In the genomic region with DNA sequence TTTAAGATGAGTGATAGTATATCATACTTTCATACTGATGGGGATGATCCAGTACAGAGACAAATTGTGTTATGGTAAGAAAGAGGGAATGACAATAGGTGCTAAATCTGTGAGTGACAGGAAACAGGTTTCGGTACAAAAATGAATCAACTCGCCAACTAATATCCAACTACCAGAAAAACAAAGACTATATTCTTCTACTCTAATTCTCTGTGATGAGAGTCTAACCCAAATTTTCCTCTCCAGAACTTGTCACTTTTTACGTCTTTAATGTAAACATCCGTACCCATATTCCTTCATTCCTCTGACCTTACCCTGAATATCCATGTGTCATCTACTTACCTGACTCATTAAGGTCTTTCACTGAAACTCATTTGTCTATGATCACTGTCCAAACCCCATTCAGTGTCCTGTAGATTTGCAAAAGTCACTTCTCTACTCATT, we compare ENCODE assay signal across 30 cellular contexts. TPM values are rescaled to one million over a fixed set of nuclear protein-coding genes. Genes with fewer than 3 reads are reported as not detected.
DNase-seq lines count a peak whose midpoint lies in the region; ATAC-seq, FAIRE-seq and TF ChIP-seq lines count a peak whose summit lies in the region.
"Had no signal": no experiment of that assay in that cellular context is flagged by ENCODE, and none has a peak within 500 bp of the region (broad histone marks: within the 10 kb centered on the region; RNA-seq: fewer than 3 reads in every experiment).

No MANE protein-coding gene starts in this region.

- H3K4me2 ChIP-seq in trophoblast cell (ENCODE audit: low read length): no peak overlapping the region

- H3K9me3 ChIP-seq in trophoblast cell (ENCODE audit: insufficient read depth, low read depth, low read length): no peaks in the 10 kb centered on the region
- H3K9me3 ChIP-seq: suprapubic skin had no signal

- no peak for DNase-seq in activated CD4-positive, alpha-beta T cell treated with anti-CD3 and anti-CD28 coated beads for 36 hours
- no peak for DNase-seq in activated CD4-positive, alpha-beta T cell treated with anti-CD3 and anti-CD28 coated beads, Interleukin-2, amount 10 ng/mL, durations not matched to agents 7 days and 5 days
- DNase-seq in natural killer cell treated with Interleukin-12 subunit alpha and Interleukin-12 subunit beta and Interleukin-15 and Interleukin-18, amount 100 ng/mL, for 72 hours (ENCODE audit: low spot score): no peak
- no peak for DNase-seq in natural killer cell
- peak; percentile 36 for DNase-seq in bronchial epithelial cell (ENCODE audit: low read depth)
- no peak for DNase-seq in stimulated activated naive CD8-positive, alpha-beta T cell treated with anti-CD3 and anti-CD28 coated beads, Interleukin-15, amount 100 ng/mL, for 72 hours
- no peak for DNase-seq in trophoblast cell
- DNase-seq: 8988T; AML-193; DMS153; H7; left colon; mesendoderm; MV-4-11; naive B cell; NCI-H1694; NCI-H2171; NCI-H510A treated with DMSO at 0.1 percent for 48 hours; NK-92 treated with Interleukin-12 subunit alpha and Interleukin-12 subunit beta, amount 100 ng/mL, for 24 hours; occipital lobe; stimulated activated CD4-positive, alpha-beta T cell treated with anti-CD3 and anti-CD28 coated beads, Interleukin-2, amount 100 ng/mL, for 24 hours had no signal

- H3K9ac ChIP-seq in trophoblast cell (ENCODE audit: low read length): no peak overlapping the region

- no peaks in the 10 kb centered on the region for H3K9me3 Mint-ChIP-seq in activated CD4-positive, alpha-beta T cell treated with anti-CD3 and anti-CD28 coated beads for 36 hours (ENCODE audit: low read depth)
- H3K9me3 Mint-ChIP-seq in activated CD4-positive, alpha-beta T cell treated with anti-CD3 and anti-CD28 coated beads, Interleukin-2, amount 10 ng/mL, durations not matched to agents 7 days and 5 days: no peaks in the 10 kb centered on the region
- no peaks in the 10 kb centered on the region for H3K9me3 Mint-ChIP-seq in natural killer cell treated with Interleukin-12 subunit alpha and Interleukin-12 subunit beta and Interleukin-15 and Interleukin-18, amount 100 ng/mL, for 72 hours
- H3K9me3 Mint-ChIP-seq in natural killer cell: no peaks in the 10 kb centered on the region
- no peaks in the 10 kb centered on the region for H3K9me3 Mint-ChIP-seq in stimulated activated naive CD8-positive, alpha-beta T cell treated with anti-CD3 and anti-CD28 coated beads, Interleukin-15, amount 100 ng/mL, for 72 hours
- H3K9me3 Mint-ChIP-seq: activated naive CD4-positive, alpha-beta T cell treated with anti-CD3 and anti-CD28 coated beads, Interleukin-2, amount 50 U/mL, for 24 hours had no signal

- H2BK5ac ChIP-seq in trophoblast cell (ENCODE audit: low read depth, low read length, poor library complexity): no peak overlapping the region

- H2BK12ac ChIP-seq in trophoblast cell (ENCODE audit: low read length): no peak overlapping the region

- no peak overlapping the region for H3K4me3 ChIP-seq in bronchial epithelial cell (ENCODE audit: low read depth, low read length)
- no peak overlapping the region for H3K4me3 ChIP-seq in trophoblast cell (ENCODE audit: low read depth, low read length)
- H3K4me3 ChIP-seq: SK-N-MC, skin epidermis, suprapubic skin had no signal

- H3K79me1 ChIP-seq in trophoblast cell (ENCODE audit: low read length): no peaks in the 10 kb centered on the region

- no peak overlapping the region for H2BK120ac ChIP-seq in trophoblast cell (ENCODE audit: insufficient read depth, low read length, poor library complexity)

- H3K4me1 Mint-ChIP-seq in activated CD4-positive, alpha-beta T cell treated with anti-CD3 and anti-CD28 coated beads for 36 hours: peaks cover 47% of the 10 kb centered on the region
- peaks cover 21% of the 10 kb centered on the region for H3K4me1 Mint-ChIP-seq in activated CD4-positive, alpha-beta T cell treated with anti-CD3 and anti-CD28 coated beads, Interleukin-2, amount 10 ng/mL, durations not matched to agents 7 days and 5 days
- H3K4me1 Mint-ChIP-seq in natural killer cell treated with Interleukin-12 subunit alpha and Interleukin-12 subunit beta and Interleukin-15 and Interleukin-18, amount 100 ng/mL, for 72 hours (ENCODE audit: low read depth in 2 of 2): peaks cover 31 to 40% of the 10 kb centered on the region in 2 donors
- H3K4me1 Mint-ChIP-seq in natural killer cell: peaks cover 36 to 61% of the 10 kb centered on the region in 2 donors
- peaks cover 71% of the 10 kb centered on the region for H3K4me1 Mint-ChIP-seq in stimulated activated naive CD8-positive, alpha-beta T cell treated with anti-CD3 and anti-CD28 coated beads, Interleukin-15, amount 100 ng/mL, for 72 hours

- H4K12ac ChIP-seq in trophoblast cell (ENCODE audit: low read depth, low read length): no peak overlapping the region

- H3K27me3 ChIP-seq in bronchial epithelial cell (ENCODE audit: control insufficient read depth, insufficient read depth, low read length) (no peaks in the 10 kb centered on the region), trophoblast cell (ENCODE audit: insufficient read depth, low read length) (no peaks in the 10 kb centered on the region)
- H3K27me3 ChIP-seq: suprapubic skin had no signal

- no peak overlapping the region for H3K27ac ChIP-seq in trophoblast cell (ENCODE audit: low read depth, low read length)
- H3K27ac ChIP-seq: epithelial cell of prostate, skin epidermis, suprapubic skin had no signal

- H3K27ac Mint-ChIP-seq in activated CD4-positive, alpha-beta T cell treated with anti-CD3 and anti-CD28 coated beads for 36 hours: peak overlapping the region; percentile 3
- H3K27ac Mint-ChIP-seq in activated CD4-positive, alpha-beta T cell treated with anti-CD3 and anti-CD28 coated beads, Interleukin-2, amount 10 ng/mL, durations not matched to agents 7 days and 5 days: no peak overlapping the region
- peak overlapping the region in 1 of 2 donors; percentile 30 for H3K27ac Mint-ChIP-seq in natural killer cell treated with Interleukin-12 subunit alpha and Interleukin-12 subunit beta and Interleukin-15 and Interleukin-18, amount 100 ng/mL, for 72 hours
- no peak overlapping the region for H3K27ac Mint-ChIP-seq in natural killer cell
- H3K27ac Mint-ChIP-seq in stimulated activated naive CD8-positive, alpha-beta T cell treated with anti-CD3 and anti-CD28 coated beads, Interleukin-15, amount 100 ng/mL, for 72 hours: no peak overlapping the region
- H3K27ac Mint-ChIP-seq: activated naive CD4-positive, alpha-beta T cell treated with anti-CD3 and anti-CD28 coated beads, Interleukin-2, amount 50 U/mL, for 24 hours had no signal

- no peaks in the 10 kb centered on the region for H3K79me2 ChIP-seq in trophoblast cell (ENCODE audit: control insufficient read depth, insufficient read depth, low read length, poor library complexity)

- no peaks in the 10 kb centered on the region for H3K27me3 Mint-ChIP-seq in activated CD4-positive, alpha-beta T cell treated with anti-CD3 and anti-CD28 coated beads for 36 hours
- H3K27me3 Mint-ChIP-seq in activated CD4-positive, alpha-beta T cell treated with anti-CD3 and anti-CD28 coated beads, Interleukin-2, amount 10 ng/mL, durations not matched to agents 7 days and 5 days: no peaks in the 10 kb centered on the region
- no peaks in the 10 kb centered on the region for H3K27me3 Mint-ChIP-seq in natural killer cell treated with Interleukin-12 subunit alpha and Interleukin-12 subunit beta and Interleukin-15 and Interleukin-18, amount 100 ng/mL, for 72 hours
- H3K27me3 Mint-ChIP-seq in natural killer cell (ENCODE audit: low read depth in 2 of 2): no peaks in the 10 kb centered on the region
- no peaks in the 10 kb centered on the region for H3K27me3 Mint-ChIP-seq in stimulated activated naive CD8-positive, alpha-beta T cell treated with anti-CD3 and anti-CD28 coated beads, Interleukin-15, amount 100 ng/mL, for 72 hours
- H3K27me3 Mint-ChIP-seq: activated naive CD4-positive, alpha-beta T cell treated with anti-CD3 and anti-CD28 coated beads, Interleukin-2, amount 50 U/mL, for 24 hours; naive B cell had no signal

- CTCF ChIA-PET in activated CD4-positive, alpha-beta T cell treated with anti-CD3 and anti-CD28 coated beads for 36 hours (lab: Charles Lee): interaction anchor here (1.0 to 1.3 kb wide), 4 partner anchors 16 to 674 kb away, joined by 3 to 5 read pairs (median 4); no protein-coding TSS in a partner anchor
- CTCF ChIA-PET in activated CD4-positive, alpha-beta T cell treated with anti-CD3 and anti-CD28 coated beads, Interleukin-2, amount 10 ng/mL, durations not matched to agents 7 days and 5 days (lab: Charles Lee): no interaction called here

- H4K91ac ChIP-seq in trophoblast cell (ENCODE audit: low read depth, low read length): no peak overlapping the region

- no peak for FAIRE-seq in bronchial epithelial cell (lab: Jason Lieb, UNC)
- FAIRE-seq: astrocyte, G401.6, RCC 7860 had no signal

- H2AFZ ChIP-seq in trophoblast cell (ENCODE audit: insufficient read depth, low read length, poor library complexity): no peak overlapping the region

- no peak overlapping the region for H3K4ac ChIP-seq in trophoblast cell (ENCODE audit: low read depth, low read length)

- no peak overlapping the region for H4K8ac ChIP-seq in trophoblast cell (ENCODE audit: low read depth, low read length)

- H2AK5ac ChIP-seq in trophoblast cell (ENCODE audit: low read length): no peak overlapping the region

- WGBS in trophoblast cell (ENCODE audit: extremely low coverage, insufficient coverage, insufficient read length): no CpG with 5 or more reads among the region's 4 CpGs

- peak; percentile 75 for ATAC-seq in activated CD4-positive, alpha-beta T cell treated with anti-CD3 and anti-CD28 coated beads for 36 hours
- ATAC-seq in natural killer cell treated with Interleukin-12 subunit alpha and Interleukin-12 subunit beta and Interleukin-15 and Interleukin-18, amount 100 ng/mL, for 72 hours: peak in 1 of 2 donors; percentile 62
- no peak for ATAC-seq in natural killer cell
- peak; percentile 89 for ATAC-seq in stimulated activated naive CD8-positive, alpha-beta T cell treated with anti-CD3 and anti-CD28 coated beads, Interleukin-15, amount 100 ng/mL, for 72 hours
- ATAC-seq in GM18520 (IDR thresholded peaks at IDR 0.05; ENCODE audit: unreplicated experiment): no peak
- ATAC-seq: left colon had no signal

- POLR2A ChIA-PET in activated CD4-positive, alpha-beta T cell treated with anti-CD3 and anti-CD28 coated beads for 36 hours (lab: Charles Lee): no interaction called here
- POLR2A ChIA-PET in activated CD4-positive, alpha-beta T cell treated with anti-CD3 and anti-CD28 coated beads, Interleukin-2, amount 10 ng/mL, durations not matched to agents 7 days and 5 days (lab: Charles Lee): no interaction called here

- H3K4me3 Mint-ChIP-seq in activated CD4-positive, alpha-beta T cell treated with anti-CD3 and anti-CD28 coated beads for 36 hours: no peak overlapping the region
- no peak overlapping the region for H3K4me3 Mint-ChIP-seq in activated CD4-positive, alpha-beta T cell treated with anti-CD3 and anti-CD28 coated beads, Interleukin-2, amount 10 ng/mL, durations not matched to agents 7 days and 5 days
- H3K4me3 Mint-ChIP-seq in natural killer cell treated with Interleukin-12 subunit alpha and Interleukin-12 subunit beta and Interleukin-15 and Interleukin-18, amount 100 ng/mL, for 72 hours: peak overlapping the region; percentile 19
- no peak overlapping the region for H3K4me3 Mint-ChIP-seq in natural killer cell
- H3K4me3 Mint-ChIP-seq in stimulated activated naive CD8-positive, alpha-beta T cell treated with anti-CD3 and anti-CD28 coated beads, Interleukin-15, amount 100 ng/mL, for 72 hours: no peak overlapping the region
- H3K4me3 Mint-ChIP-seq: activated naive CD4-positive, alpha-beta T cell treated with anti-CD3 and anti-CD28 coated beads, Interleukin-2, amount 50 U/mL, for 24 hours; naive B cell had no signal

- no peaks in the 10 kb centered on the region for H3K4me1 ChIP-seq in trophoblast cell (ENCODE audit: control insufficient read depth in 1 of 2, insufficient read depth in 2 of 2, low read length in 2 of 2)
- H3K4me1 ChIP-seq: suprapubic skin had no signal

- H3K36me3 Mint-ChIP-seq in activated CD4-positive, alpha-beta T cell treated with anti-CD3 and anti-CD28 coated beads for 36 hours (ENCODE audit: low read depth): peaks cover 8% of the 10 kb centered on the region
- peaks cover 7% of the 10 kb centered on the region for H3K36me3 Mint-ChIP-seq in activated CD4-positive, alpha-beta T cell treated with anti-CD3 and anti-CD28 coated beads, Interleukin-2, amount 10 ng/mL, durations not matched to agents 7 days and 5 days (ENCODE audit: low read depth)
- no peaks in the 10 kb centered on the region for H3K36me3 Mint-ChIP-seq in natural killer cell treated with Interleukin-12 subunit alpha and Interleukin-12 subunit beta and Interleukin-15 and Interleukin-18, amount 100 ng/mL, for 72 hours
- H3K36me3 Mint-ChIP-seq in natural killer cell: no peaks in the 10 kb centered on the region

- TF ChIP-seq CTCF in natural killer cell (IDR thresholded peaks at IDR 0.05): no peak
- no peak for TF ChIP-seq CTCF in bronchial epithelial cell (IDR thresholded peaks at IDR 0.05; ENCODE audit: insufficient read depth, low read length, severe bottlenecking)

- no peak overlapping the region for H3K18ac ChIP-seq in trophoblast cell (ENCODE audit: low read length)

- intact Hi-C loops in activated CD4-positive, alpha-beta T cell treated with anti-CD3 and anti-CD28 coated beads for 36 hours (cut with DNase I, micrococcal nuclease): loop anchor here (1.0 to 10.0 kb wide), 5 partner anchors 39 to 631 kb away; partner anchors contain the start of gene ISL2 (in 1 of the 2)
- intact Hi-C loops in natural killer cell (cut with micrococcal nuclease): loop anchor here (10.0 kb wide), 1 partner anchor 631 kb away; no protein-coding TSS in a partner anchor

- no peak overlapping the region for H3K23ac ChIP-seq in trophoblast cell (ENCODE audit: low read length)

- H3K14ac ChIP-seq in trophoblast cell (ENCODE audit: low read length): no peak overlapping the region

- no peaks in the 10 kb centered on the region for H3K36me3 ChIP-seq in bronchial epithelial cell (ENCODE audit: control insufficient read depth, insufficient read depth, low read length)
- no peaks in the 10 kb centered on the region for H3K36me3 ChIP-seq in trophoblast cell (ENCODE audit: control insufficient read depth in 1 of 2, insufficient read depth in 2 of 2, low read length in 2 of 2)
- H3K36me3 ChIP-seq: suprapubic skin had no signal

RNA-seq across cellular contexts. Expression of gene SCAPER, which starts 39.6 kb away (rescaled TPM):
- total RNA-seq in activated CD4-positive, alpha-beta T cell treated with anti-CD3 and anti-CD28 coated beads for 36 hours: 10 to 100 TPM; 25.9 to 35.2 TPM
- total RNA-seq in activated CD4-positive, alpha-beta T cell treated with anti-CD3 and anti-CD28 coated beads, Interleukin-2, amount 10 ng/mL, durations not matched to agents 7 days and 5 days: 10 to 100 TPM; 28.1 to 28.6 TPM
- 10 to 100 TPM; 52.9 to 72.8 TPM for total RNA-seq in natural killer cell treated with Interleukin-12 subunit alpha and Interleukin-12 subunit beta and Interleukin-15 and Interleukin-18, amount 100 ng/mL, for 72 hours
- total RNA-seq in natural killer cell (10 to 100 TPM; 48.1 to 53.6 (median 51.8) TPM), bronchial epithelial cell (6.3 and 7.7 TPM in 2 replicates)
- polyA plus RNA-seq in trophoblast cell (2013): 5.5 and 5.9 TPM in 2 replicates

Comparison
In these comparisons a context has a peak if more than half of its experiments do, and no peak if none do; other contexts are left out.
1. ATAC-seq: peak in activated CD4-positive, alpha-beta T cell treated with anti-CD3 and anti-CD28 coated beads for 36 hours (single experiment) and stimulated activated naive CD8-positive, alpha-beta T cell treated with anti-CD3 and anti-CD28 coated beads, Interleukin-15, amount 100 ng/mL, for 72 hours (single experiment); none in natural killer cell (0 of 3) and GM18520 (single experiment).